Comparison of ENCODE assay signal across 21 cellular contexts in genomic region chr16:86464044-86464443, GRCh38. TPM values are rescaled to one million over a fixed set of nuclear protein-coding genes. Genes with fewer than 3 reads are reported as not detected.
DNase-seq lines count a peak whose midpoint lies in the region; ATAC-seq, FAIRE-seq and TF ChIP-seq lines count a peak whose summit lies in the region.
"Had no signal": no experiment of that assay in that cellular context is flagged by ENCODE, and none has a peak within 500 bp of the region (broad histone marks: within the 10 kb centered on the region; RNA-seq: fewer than 3 reads in every experiment).

No MANE protein-coding gene starts in this region.

- H3K9ac ChIP-seq in K562 (ENCODE audit: insufficient read depth in 1 of 2, low read depth in 2 of 2, low read length in 2 of 2), result no peak overlapping the region
- H3K9ac ChIP-seq: KMS-11 had no signal

- WGBS in K562 (ENCODE audit: insufficient coverage, low coverage, missing lambda C conversion rate), result 0% methylated on average over 2 of the region's 2 CpGs

- no peaks in the 10 kb centered on the region for H3K36me3 ChIP-seq in K562 (ENCODE audit: control insufficient read depth, insufficient read depth, low read length)
- H3K36me3 ChIP-seq: BE2C had no signal

- no peak for TF ChIP-seq RAD21 in K562 (CRISPR knock-in tag; conservative IDR thresholded peaks at IDR 0.05 in 1 of 2, IDR thresholded peaks at IDR 0.05 in 1 of 2)

- BruUV-seq in K562 (replicated peaks; lab: Mats Ljungman, UMichigan), result no TSS peak

- DNase-seq in HTR-8/SVneo (ENCODE audit: insufficient read length, low spot score) (no peak), K562 (ENCODE audit: extremely low read depth in 1 of 4, low spot score in 3 of 4) (no peak), neural crest cell (ENCODE audit: low read depth, low spot score) (no peak), urothelium cell line (ENCODE audit: low spot score) (no peak), DMS153 treated with DMSO at 0.1 percent for 48 hours (lab: John Stamatoyannopoulos, UW; ENCODE audit: unreplicated experiment) (no peak)
- no peak for DNase-seq in activated CD4-positive, alpha-beta T cell treated with anti-CD3 and anti-CD28 coated beads for 4 hours
- DNase-seq: ACHN; BE2C; C1 segment of cervical spinal cord; CD4-positive, CD25-positive, alpha-beta regulatory T cell; CD8-positive, alpha-beta memory T cell; COR-L47; DMS 273 treated with DMSO at 0.1 percent for 48 hours; H7 had no signal

- peaks cover 29% of the 10 kb centered on the region for H3K27me3 Mint-ChIP-seq in neural crest cell (ENCODE audit: low read depth)

- peaks cover 3% of the 10 kb centered on the region for H3K36me3 Mint-ChIP-seq in neural crest cell (ENCODE audit: low read depth)
- H3K36me3 Mint-ChIP-seq: CD4-positive, CD25-positive, alpha-beta regulatory T cell had no signal

- CTCF ChIA-PET in K562 (lab: Yijun Ruan, JAX; ENCODE audit: low intra/inter-chr PET ratio), result no interaction called here

- no peaks in the 10 kb centered on the region; the same call in 1 of the 2 replicates for H3K9me3 ChIP-seq in K562 (replicated peaks; ENCODE audit: control insufficient read depth, insufficient read depth, low read depth, low read length)
- H3K9me3 ChIP-seq: BE2C had no signal

- H3K27ac Mint-ChIP-seq in neural crest cell (ENCODE audit: unreplicated experiment), result peak overlapping the region; percentile 29
- H3K27ac Mint-ChIP-seq: CD4-positive, CD25-positive, alpha-beta regulatory T cell; CD8-positive, alpha-beta memory T cell; GM23338 had no signal

- no peak for TF ChIP-seq EP300 in K562 (IDR thresholded peaks at IDR 0.05; ENCODE audit: low read length)

- no peak overlapping the region for H3K4me2 ChIP-seq in K562 (ENCODE audit: insufficient read depth, low read length)
- H3K4me2 ChIP-seq: GM23338, KMS-11 had no signal

- ATAC-seq in K562 (no peak), HG02763 (IDR thresholded peaks at IDR 0.05; ENCODE audit: unreplicated experiment) (no peak)
- ATAC-seq: GM23338, HCT116 had no signal

- H2AFZ ChIP-seq in K562 (ENCODE audit: low read depth, low read length), result no peak overlapping the region
- H2AFZ ChIP-seq: GM23338 had no signal

- H4K20me1 ChIP-seq in K562 (replicated peaks; ENCODE audit: control insufficient read depth, insufficient read depth, low read length), result no peaks in the 10 kb centered on the region

- FAIRE-seq in HTR-8/SVneo (lab: Jason Lieb, UNC), result peak; percentile 100
- FAIRE-seq in K562 (lab: Jason Lieb, UNC), result peak; percentile 71
- peak; percentile 100 for FAIRE-seq in urothelium cell line (lab: Jason Lieb, UNC)
- FAIRE-seq: A204.1, G401.6 had no signal

- peaks cover 12% of the 10 kb centered on the region for H3K9me3 Mint-ChIP-seq in neural crest cell

- H3K27ac ChIP-seq in K562 (ENCODE audit: extremely low read depth, low read depth, low read length), result no peak overlapping the region
- H3K27ac ChIP-seq: KMS-11 had no signal

- in situ Hi-C loops in K562 (cut with MboI), result no loop called here

- H3K27me3 ChIP-seq in K562 (ENCODE audit: control insufficient read depth in 2 of 2, insufficient read depth in 2 of 2, low read length in 2 of 2), result peaks cover 11 to 41% of the 10 kb centered on the region in 2 experiments; a peak in 4 of 5 replicates

- TF ChIP-seq CTCF in K562 (IDR thresholded peaks at IDR 0.05 in 2 of 3, conservative IDR thresholded peaks at IDR 0.05 in 1 of 3; ENCODE audit: insufficient read depth in 2 of 3, low read depth in 1 of 3, low read length in 3 of 3) (no peak), neural crest cell (conservative IDR thresholded peaks at IDR 0.05) (no peak)

- POLR2A ChIA-PET in K562 (lab: Yijun Ruan, JAX), result no interaction called here

- H3K4me3 Mint-ChIP-seq in neural crest cell, result no peak overlapping the region
- H3K4me3 Mint-ChIP-seq: CD4-positive, CD25-positive, alpha-beta regulatory T cell; CD8-positive, alpha-beta memory T cell; GM23338 had no signal

- no peaks in the 10 kb centered on the region for H3K79me2 ChIP-seq in K562 (ENCODE audit: control insufficient read depth, insufficient read depth, low read length)

- H3K4me1 ChIP-seq in K562 (replicated peaks in 1 of 2; ENCODE audit: control insufficient read depth in 2 of 2, insufficient read depth in 2 of 2, low read length in 2 of 2), result no peaks in the 10 kb centered on the region
- H3K4me1 ChIP-seq: BE2C had no signal

- intact Hi-C loops in K562 (cut with micrococcal nuclease), result no loop called here

- H3K4me1 Mint-ChIP-seq in neural crest cell, result no peaks in the 10 kb centered on the region
- H3K4me1 Mint-ChIP-seq: CD4-positive, CD25-positive, alpha-beta regulatory T cell; CD8-positive, alpha-beta memory T cell; GM23338 had no signal

- H3K9me1 ChIP-seq in K562 (ENCODE audit: control insufficient read depth, insufficient read depth, low read length), result no peaks in the 10 kb centered on the region

- no peak overlapping the region for H3K4me3 ChIP-seq in K562
- H3K4me3 ChIP-seq: GM23338 had no signal

- TF ChIP-seq POLR2A in K562 (conservative IDR thresholded peaks at IDR 0.05), result no peak

TF ChIP-seq in K562, 482 proteins besides CTCF, POLR2A, EP300 and RAD21 (continues in another document):
- TF ChIP-seq FUS (optimal IDR thresholded peaks at IDR 0.05; ENCODE audit: low read depth, low read length), result no peak
- TF ChIP-seq RREB1 (CRISPR knock-in tag; IDR thresholded peaks at IDR 0.05), result no peak
- TF ChIP-seq KLF10 (CRISPR knock-in tag; IDR thresholded peaks at IDR 0.05), result no peak
- no peak for TF ChIP-seq PRMT5 (CRISPR knock-in tag; IDR thresholded peaks at IDR 0.05)
- no peak for TF ChIP-seq CCNT2 (IDR thresholded peaks at IDR 0.05; ENCODE audit: borderline replicate concordance, extremely low read depth, insufficient read length, low read depth, low read length)
- TF ChIP-seq RNF2 (IDR thresholded peaks at IDR 0.05), result no peak
- TF ChIP-seq KLF16 (IDR thresholded peaks at IDR 0.05), result no peak

RNA-seq across cellular contexts. Expression of gene FOXF1, which starts 46.3 kb away (rescaled TPM):
- not detected in 2 replicates for total RNA-seq in K562 (2011; cell fraction: chromatin; rRNA removed; ENCODE audit: low replicate concordance)
- not detected in 2 replicates for total RNA-seq in K562 (2011; cell fraction: nucleolus; rRNA removed)
- not detected in 2 replicates for total RNA-seq in K562 (2011; cell fraction: nucleoplasm; rRNA removed)
- not detected in 2 replicates for total RNA-seq in K562 (2014; rRNA removed)
- total RNA-seq in K562 (2014; rRNA removed; fragmentation: Illumina TruSeq; extraction: Trizol), result not detected in 2 replicates
- not detected in 2 replicates for total RNA-seq in K562 (2015; rRNA removed; fragmentation: Illumina TruSeq; extraction: Trizol)
- total RNA-seq in K562 (2021), result 0.04 TPM in 1 of 2 replicates, not detected in the other
- not detected in 2 replicates for polyA plus RNA-seq in K562 (2011; rRNA removed)
- not detected in 2 replicates for polyA plus RNA-seq in K562 (2011; cell fraction: cytosol; rRNA removed)
- polyA plus RNA-seq in K562 (2011; cell fraction: nucleus; rRNA removed), result not detected in 2 replicates
- polyA plus RNA-seq in K562 (2012), result not detected in 2 replicates
- not detected in 2 replicates for polyA plus RNA-seq in K562 (2014; fragmentation: Illumina TruSeq; extraction: Trizol)
- not detected for polyA plus RNA-seq in K562 (2014; fragmentation: Nextera tagmentation; extraction: Ambion mirVana)
- polyA plus RNA-seq in K562 (2014; rRNA removed), result not detected in 2 replicates
- polyA minus RNA-seq in K562 (2011; rRNA and poly(A)+ RNA removed), result not detected in 2 replicates
- not detected in 2 replicates for polyA minus RNA-seq in K562 (2011; cell fraction: cytosol; rRNA and poly(A)+ RNA removed)
- polyA minus RNA-seq in K562 (2011; cell fraction: nucleus; rRNA and poly(A)+ RNA removed), result not detected in 2 replicates
- total RNA-seq in neural crest cell, result not detected in 2 replicates
- total RNA-seq: CD4-positive, CD25-positive, alpha-beta regulatory T cell; CD8-positive, alpha-beta memory T cell; H7; HT-29 had no signal
- polyA plus RNA-seq: CD4-positive, CD25-positive, alpha-beta regulatory T cell; CD8-positive, alpha-beta memory T cell had no signal
